17 cellular contexts compared by ENCODE assay signal in genomic region chr6:137190710-137191109, GRCh38. TPM values are rescaled to one million over a fixed set of nuclear protein-coding genes. Genes with fewer than 3 reads are reported as not detected.
DNase-seq lines count a peak whose midpoint lies in the region; ATAC-seq, FAIRE-seq and TF ChIP-seq lines count a peak whose summit lies in the region.
"Had no signal": no experiment of that assay in that cellular context is flagged by ENCODE, and none has a peak within 500 bp of the region (broad histone marks: within the 10 kb centered on the region; RNA-seq: fewer than 3 reads in every experiment).

No MANE protein-coding gene starts in this region.

- H3K27me3 ChIP-seq in left lung: no peaks in the 10 kb centered on the region
- no peaks in the 10 kb centered on the region for H3K27me3 ChIP-seq in subcutaneous abdominal adipose tissue (ENCODE audit: control insufficient read depth in 5 of 5, insufficient read depth in 4 of 5, low read length in 5 of 5)
- H3K27me3 ChIP-seq: BE2C had no signal

- H3K4me1 ChIP-seq in left lung (peaks cover 0 to 3% of the 10 kb centered on the region in 2 donors), subcutaneous abdominal adipose tissue (ENCODE audit: control insufficient read depth in 5 of 5, insufficient read depth in 5 of 5, low read length in 5 of 5) (peaks cover 8 to 23% (median 19%) of the 10 kb centered on the region in 5 donors)
- H3K4me1 ChIP-seq: A549, BE2C had no signal

- TF ChIP-seq POLR2A in GM12892 (IDR thresholded peaks at IDR 0.05; ENCODE audit: low read depth, low read length): no peak

- intact Hi-C loops in left lung (cut with DNase I): no loop called here

- H3K9me3 ChIP-seq in left lung: peaks cover 0 to 44% of the 10 kb centered on the region in 2 donors
- H3K9me3 ChIP-seq in subcutaneous abdominal adipose tissue (ENCODE audit: control insufficient read depth in 5 of 5, low read length in 5 of 5): peaks cover 0 to 11% (median 3%) of the 10 kb centered on the region in 5 donors

- no peak overlapping the region for H3K9ac ChIP-seq in subcutaneous abdominal adipose tissue (ENCODE audit: low read length in 5 of 5)

- TF ChIP-seq CTCF in left lung (IDR thresholded peaks at IDR 0.05): no peak

- H3K4me3 ChIP-seq in left lung: no peak overlapping the region
- H3K4me3 ChIP-seq in subcutaneous abdominal adipose tissue (ENCODE audit: low read depth in 1 of 5, low read length in 5 of 5): no peak overlapping the region
- H3K4me3 ChIP-seq: A549 had no signal

- H3K36me3 ChIP-seq in left lung (no peaks in the 10 kb centered on the region), subcutaneous abdominal adipose tissue (ENCODE audit: control insufficient read depth in 5 of 5, insufficient read depth in 5 of 5, low read length in 5 of 5) (no peaks in the 10 kb centered on the region)
- H3K36me3 ChIP-seq: BE2C had no signal

- FAIRE-seq in GM12892 (lab: Jason Lieb, UNC): peak; percentile 51
- FAIRE-seq: A549 had no signal

- peak; percentile 47 for ATAC-seq in left lung
- ATAC-seq: A549; CD8-positive, alpha-beta T cell had no signal

- DNase-seq in GM12892 (ENCODE audit: insufficient read length) (no peak), MV-4-11 (lab: John Stamatoyannopoulos, UW) (peak; percentile 22), left lung (no peak), HK-2 (ENCODE audit: unreplicated experiment) (no peak), GF-D8 (lab: John Stamatoyannopoulos, UW) (no peak), KG1 (lab: John Stamatoyannopoulos, UW) (no peak)
- DNase-seq: BE2C; CD8-positive, alpha-beta T cell; COR-L47; GOT3; H9; IMR-90 had no signal

- H3K27ac ChIP-seq in left lung (no peak overlapping the region), subcutaneous abdominal adipose tissue (ENCODE audit: low read depth, low read length) (peak overlapping the region; percentile 45)
- H3K27ac ChIP-seq: A549, C4-2B had no signal

RNA-seq across cellular contexts. Expression of gene IL22RA2, which starts 17.3 kb away (rescaled TPM):
- not detected for polyA plus RNA-seq in GM12892 (2012; ENCODE audit: missing spikeins)
- not detected for total RNA-seq in left lung
- total RNA-seq: CD8-positive, alpha-beta T cell; H9; HT-29; IMR-90 had no signal
- polyA plus RNA-seq: A549, AG04450, IMR-90 had no signal

RNA-seq across cellular contexts. Expression of gene IFNGR1, which starts 28.5 kb away (rescaled TPM):
- 67.3 TPM for polyA plus RNA-seq in GM12892 (2012; ENCODE audit: missing spikeins)
- total RNA-seq in left lung: 100 to 1,000 TPM; 131 to 171 TPM
